ENCODE assay signal across 23 cellular contexts in genomic region chr6:49342410-49342809, GRCh38.
DNase-seq lines count a peak whose midpoint lies in the region; ATAC-seq lines count a peak whose summit lies in the region.
"Had no signal": no experiment of that assay in that cellular context is flagged by ENCODE, and none has a peak within 500 bp of the region (broad histone marks: within the 10 kb centered on the region; RNA-seq: fewer than 3 reads in every experiment).

No MANE protein-coding gene starts in this region.

- H3K27ac Mint-ChIP-seq in stimulated activated naive CD8-positive, alpha-beta T cell treated with anti-CD3 and anti-CD28 coated beads, Interleukin-15, amount 100 ng/mL, for 72 hours: no peak overlapping the region
- H3K27ac Mint-ChIP-seq: IgD-negative memory B cell, nephron progenitor cell had no signal

- H3K4me1 Mint-ChIP-seq in stimulated activated naive CD8-positive, alpha-beta T cell treated with anti-CD3 and anti-CD28 coated beads, Interleukin-15, amount 100 ng/mL, for 72 hours: no peaks in the 10 kb centered on the region
- H3K4me1 Mint-ChIP-seq: IgD-negative memory B cell, nephron progenitor cell had no signal

- DNase-seq in NCI-H2029 (lab: John Stamatoyannopoulos, UW) (peak; percentile 2), NCI-H2029 treated with DMSO at 0.1 percent for 48 hours (lab: John Stamatoyannopoulos, UW) (no peak), NCI-H1436 treated with DMSO at 0.1 percent for 48 hours (lab: John Stamatoyannopoulos, UW) (peak; percentile 24), NCI-H69 (lab: John Stamatoyannopoulos, UW) (peak; percentile 88), iPS-NIHi11 (ENCODE audit: low spot score) (peak; percentile 46), left colon (no peak)
- no peak for DNase-seq in stimulated activated naive CD8-positive, alpha-beta T cell treated with anti-CD3 and anti-CD28 coated beads, Interleukin-15, amount 100 ng/mL, for 72 hours
- DNase-seq: 8988T; activated naive CD4-positive, alpha-beta T cell; activated T-cell treated with anti-CD3 and anti-CD28 coated beads, Interleukin-2, amount 50 U/mL, for 4 hours; adrenal gland; AML-193; colonic mucosa; left lung; NCI-H82; nephron progenitor cell; right cardiac atrium; SIG-M5; trophoblast cell had no signal

- ATAC-seq in GM21737 (IDR thresholded peaks at IDR 0.05; ENCODE audit: unreplicated experiment) (no peak), left colon (no peak)
- ATAC-seq in stimulated activated naive CD8-positive, alpha-beta T cell treated with anti-CD3 and anti-CD28 coated beads, Interleukin-15, amount 100 ng/mL, for 72 hours: no peak
- ATAC-seq: activated T-cell treated with anti-CD3 and anti-CD28 coated beads, Interleukin-2, amount 50 U/mL, for 4 hours; gastroesophageal sphincter; left lung; pancreas; right cardiac atrium had no signal

- peaks cover 5 to 7% of the 10 kb centered on the region in 2 donors for H3K9me3 Mint-ChIP-seq in stimulated activated naive CD8-positive, alpha-beta T cell treated with anti-CD3 and anti-CD28 coated beads, Interleukin-15, amount 100 ng/mL, for 72 hours
- H3K9me3 Mint-ChIP-seq: activated T-cell treated with anti-CD3 and anti-CD28 coated beads, Interleukin-2, amount 50 U/mL, for 4 hours had no signal

- intact Hi-C loops in left colon (cut with DNase I, micrococcal nuclease): no loop called here

- no peaks in the 10 kb centered on the region for H3K27me3 Mint-ChIP-seq in stimulated activated naive CD8-positive, alpha-beta T cell treated with anti-CD3 and anti-CD28 coated beads, Interleukin-15, amount 100 ng/mL, for 72 hours

- H3K4me3 Mint-ChIP-seq in stimulated activated naive CD8-positive, alpha-beta T cell treated with anti-CD3 and anti-CD28 coated beads, Interleukin-15, amount 100 ng/mL, for 72 hours: no peak overlapping the region
- H3K4me3 Mint-ChIP-seq: activated T-cell treated with anti-CD3 and anti-CD28 coated beads, Interleukin-2, amount 50 U/mL, for 4 hours; IgD-negative memory B cell; nephron progenitor cell had no signal

Comparison
In these comparisons a context has a peak if more than half of its experiments do, and no peak if none do; other contexts are left out.
1. DNase-seq: peak in NCI-H2029 (single experiment), NCI-H1436 treated with DMSO at 0.1 percent for 48 hours (single experiment), NCI-H69 (single experiment) and iPS-NIHi11 (single experiment); none in NCI-H2029 treated with DMSO at 0.1 percent for 48 hours (single experiment), stimulated activated naive CD8-positive, alpha-beta T cell treated with anti-CD3 and anti-CD28 coated beads, Interleukin-15, amount 100 ng/mL, for 72 hours (0 of 2) and left colon (0 of 2).